Comparison of ENCODE assay signal across 8 cellular contexts in the genomic region with DNA sequence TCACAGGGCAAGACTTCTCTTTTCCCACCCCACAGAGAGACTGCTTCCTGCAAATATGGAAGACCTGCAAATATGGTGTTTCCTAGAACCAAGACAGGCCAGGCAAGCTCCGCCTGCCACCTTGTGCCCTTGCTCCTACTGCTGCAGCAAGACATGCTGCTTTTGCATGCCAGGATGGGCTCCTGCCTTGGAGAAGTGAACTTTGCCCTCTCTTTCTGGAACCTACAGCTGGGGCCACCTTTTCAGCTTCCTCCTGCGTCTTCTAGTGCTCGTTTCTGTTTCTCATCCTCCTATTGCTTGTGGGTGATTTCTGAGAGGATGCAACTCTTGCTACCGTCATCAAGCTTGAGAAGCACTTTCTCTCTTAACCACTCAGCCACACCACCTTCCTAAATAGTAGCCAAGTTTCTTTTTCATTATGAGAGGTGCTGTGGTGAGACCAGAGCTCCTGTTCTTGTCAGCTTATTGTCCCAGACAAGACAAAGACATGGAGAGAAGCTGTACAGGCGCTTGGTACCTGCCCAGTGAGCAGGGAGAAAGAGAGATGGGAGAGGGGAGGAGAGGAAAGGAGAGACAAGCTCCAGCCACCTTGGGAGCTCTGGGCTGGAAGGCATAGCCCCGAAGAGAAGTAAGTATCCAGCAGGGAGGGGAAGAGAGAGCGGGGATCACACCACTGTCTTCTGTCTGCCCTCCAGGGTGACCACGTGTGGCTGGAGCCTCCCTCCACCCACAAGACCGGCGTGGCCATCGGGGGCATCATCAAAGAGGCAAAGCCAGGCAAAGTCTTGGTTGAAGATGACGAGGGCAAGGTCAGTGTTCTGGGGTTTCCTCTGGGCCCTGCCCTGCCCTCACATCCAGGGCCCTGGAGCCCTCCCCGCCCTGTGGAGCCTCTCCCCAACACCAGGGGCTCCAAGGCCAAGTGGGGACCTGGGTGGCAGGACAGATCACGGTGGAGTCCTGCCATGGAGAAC. TPM values are rescaled to one million over a fixed set of nuclear protein-coding genes. Genes with fewer than 3 reads are reported as not detected.
A peak's percentile ranks its signal among the peaks of the same experiment; 100 is the strongest.
DNase-seq lines count a peak whose midpoint lies in the region; ATAC-seq and TF ChIP-seq lines count a peak whose summit lies in the region.

No MANE protein-coding gene starts in this region.

- no peak for DNase-seq in left lung
- no peak for DNase-seq in foreskin melanocyte
- DNase-seq in hypothalamus (lab: John Stamatoyannopoulos, UW) = no peak
- DNase-seq in NCI-H446 treated with DMSO at 0.1 percent for 48 hours (lab: John Stamatoyannopoulos, UW) = no peak
- DNase-seq in mesothelial cell of epicardium (ENCODE audit: low spot score in 2 of 2, unreplicated experiment in 2 of 2) = no peak

- no peaks in the 10 kb centered on the region for H3K36me3 Mint-ChIP-seq in mesothelial cell of epicardium

- no peak overlapping the region for H3K4me3 ChIP-seq in left lung

- ATAC-seq in GM18517 (IDR thresholded peaks at IDR 0.05; ENCODE audit: unreplicated experiment) = peak; percentile 100
- peak; percentile 95 for ATAC-seq in GM21381 (IDR thresholded peaks at IDR 0.05; ENCODE audit: unreplicated experiment)
- ATAC-seq in HG03457 (IDR thresholded peaks at IDR 0.05; ENCODE audit: unreplicated experiment) = peak; percentile 97
- ATAC-seq in left lung = peak; percentile 20

- TF ChIP-seq CTCF in left lung (IDR thresholded peaks at IDR 0.05) (no peak), mesothelial cell of epicardium (IDR thresholded peaks at IDR 0.05; ENCODE audit: unreplicated experiment) (no peak)

- H3K4me1 ChIP-seq in left lung = peaks cover 0 to 6% of the 10 kb centered on the region in 2 donors

- H3K27me3 ChIP-seq in left lung = no peaks in the 10 kb centered on the region

- peaks cover 11% of the 10 kb centered on the region for H3K27me3 Mint-ChIP-seq in mesothelial cell of epicardium (ENCODE audit: low read depth)

- H3K27ac Mint-ChIP-seq in mesothelial cell of epicardium = no peak overlapping the region

- H3K27ac ChIP-seq in left lung = peak overlapping the region in 1 of 2 donors; percentile 64

- intact Hi-C loops in left lung (cut with DNase I) = no loop called here

- no peaks in the 10 kb centered on the region for H3K4me1 Mint-ChIP-seq in mesothelial cell of epicardium

- no peaks in the 10 kb centered on the region for H3K36me3 ChIP-seq in left lung

- no peaks in the 10 kb centered on the region for H3K9me3 ChIP-seq in left lung

- H3K4me3 Mint-ChIP-seq in mesothelial cell of epicardium = no peak overlapping the region

- H3K9me3 Mint-ChIP-seq in mesothelial cell of epicardium = peaks cover 5% of the 10 kb centered on the region

RNA-seq across cellular contexts. Expression of a gene that starts 28.3 kb away (rescaled TPM):
- total RNA-seq in left lung = 1 to 10 TPM in 1 of 2 donors, under 1 TPM in 1; 0.61 to 2.4 TPM
- 0.04 to 0.55 TPM (median 0.25 TPM) in 3 replicates for total RNA-seq in mesothelial cell of epicardium

RNA-seq across cellular contexts. Expression of a gene that starts 37.5 kb away (rescaled TPM):
- total RNA-seq in left lung (10 to 100 TPM; 37.2 to 37.5 TPM), mesothelial cell of epicardium (47.0 to 47.9 TPM (median 47.6 TPM) in 3 replicates)

Comparison
In these comparisons a context has a peak if more than half of its experiments do, and no peak if none do; other contexts are left out.
1. ATAC-seq: peak in every context shown above with its lines; median percentile 100 in GM18517; 97 in HG03457; 95 in GM21381; 20 in left lung.